Comparison of ENCODE assay signal across 8 cellular contexts in the genomic region with DNA sequence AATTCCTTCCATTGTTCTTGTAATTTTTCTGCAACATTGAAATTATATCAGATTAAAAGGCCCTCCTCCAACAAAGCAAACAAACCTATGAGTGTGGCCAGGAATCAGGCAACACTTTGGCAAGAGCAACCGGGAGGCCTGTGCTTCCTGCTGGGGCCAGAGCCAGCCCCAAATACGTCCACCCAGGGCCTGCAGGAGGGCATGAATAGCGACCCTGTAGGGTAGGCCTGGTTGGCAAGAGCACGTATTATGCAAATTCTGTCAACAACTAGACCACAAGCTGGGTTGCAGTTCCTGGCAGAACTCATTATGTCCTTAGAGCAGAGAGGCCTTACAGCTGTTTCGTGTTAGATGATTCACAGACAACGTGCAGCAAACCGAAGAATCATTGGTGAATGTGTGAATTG. TPM values are rescaled to one million over a fixed set of nuclear protein-coding genes. Genes with fewer than 3 reads are reported as not detected.
DNase-seq lines count a peak whose midpoint lies in the region; ATAC-seq and TF ChIP-seq lines count a peak whose summit lies in the region.

No MANE protein-coding gene starts in this region.

- no peaks in the 10 kb centered on the region for H3K27me3 ChIP-seq in left lung

- no peak for TF ChIP-seq CTCF in left lung (IDR thresholded peaks at IDR 0.05)

- peak overlapping the region in 1 of 2 donors; percentile 23 for H3K4me3 ChIP-seq in left lung

- peak overlapping the region; percentile 87 to 93 for H3K27ac ChIP-seq in left lung

- peak; percentile 49 for DNase-seq in stimulated activated CD4-positive, alpha-beta T cell treated with anti-CD3 and anti-CD28 coated beads, Interleukin-15, amount 100 ng/mL, for 24 hours
- no peak for DNase-seq in stimulated activated CD4-positive, alpha-beta T cell treated with anti-CD3 and anti-CD28 coated beads, Interleukin-12 subunit alpha, Interleukin-12 subunit beta, amount 100 ng/mL, for 4 hours
- DNase-seq in NCI-H1092 (lab: John Stamatoyannopoulos, UW) (peak; percentile 82), T-helper 22 cell (ENCODE audit: low read depth) (peak; percentile 26), left lung (peak; percentile 86 to 88)
- peak in 1 of 2 donors; percentile 45 for DNase-seq in central memory CD8-positive, alpha-beta T cell (ENCODE audit: low spot score in 2 of 2)
- DNase-seq in stimulated activated CD8-positive, alpha-beta memory T cell treated with anti-CD3 and anti-CD28 coated beads, Interleukin-12 subunit alpha, Interleukin-12 subunit beta, amount 100 ng/mL, for 24 hours (ENCODE audit: extremely low read depth): peak; percentile 14

- H3K4me3 Mint-ChIP-seq in central memory CD8-positive, alpha-beta T cell: peak overlapping the region; percentile 67

- no peaks in the 10 kb centered on the region for H3K27me3 Mint-ChIP-seq in central memory CD8-positive, alpha-beta T cell

- H3K27ac Mint-ChIP-seq in central memory CD8-positive, alpha-beta T cell (ENCODE audit: low read depth): peak overlapping the region; percentile 97

- intact Hi-C loops in left lung (cut with DNase I): no loop called here

- no peaks in the 10 kb centered on the region for H3K36me3 ChIP-seq in left lung

- H3K4me1 Mint-ChIP-seq in central memory CD8-positive, alpha-beta T cell: peaks cover 59% of the 10 kb centered on the region

- peaks cover 5% of the 10 kb centered on the region for H3K9me3 Mint-ChIP-seq in central memory CD8-positive, alpha-beta T cell

- H3K4me1 ChIP-seq in left lung: peaks cover 47 to 96% of the 10 kb centered on the region in 2 donors

- peaks cover 0 to 6% of the 10 kb centered on the region in 2 donors for H3K9me3 ChIP-seq in left lung

- peaks cover 2% of the 10 kb centered on the region for H3K36me3 Mint-ChIP-seq in central memory CD8-positive, alpha-beta T cell (ENCODE audit: insufficient read depth)

- ATAC-seq in HG02678 (IDR thresholded peaks at IDR 0.05; ENCODE audit: unreplicated experiment): peak; percentile 68
- peak; percentile 83 for ATAC-seq in central memory CD8-positive, alpha-beta T cell (replicated peaks; ENCODE audit: extremely low read depth, poor library complexity, severe bottlenecking)
- peak; percentile 73 for ATAC-seq in left lung

RNA-seq across cellular contexts. Expression of a gene that starts 26.9 kb away (rescaled TPM):
- 100 to 1,000 TPM; 332 to 369 TPM for total RNA-seq in left lung

RNA-seq across cellular contexts. Expression of a gene that starts 50.7 kb away (rescaled TPM):
- total RNA-seq in left lung: 10 to 100 TPM; 81.0 to 87.3 TPM
